1 cellular context compared by ENCODE assay signal in genomic region chr12:57628280-57629191, GRCh38.
TF ChIP-seq lines count a peak whose summit lies in the region.

No MANE protein-coding gene starts in this region.

TF ChIP-seq in H1, 55 proteins besides CTCF, POLR2A, EP300 and RAD21:
- TF ChIP-seq KDM5A (IDR thresholded peaks at IDR 0.05; ENCODE audit: low read length) (no peak), RNF2 (IDR thresholded peaks at IDR 0.05; ENCODE audit: borderline replicate concordance, low read depth, low read length, missing control alignments, poor library complexity, severe bottlenecking) (peak; percentile 68), CBX8 (IDR thresholded peaks at IDR 0.05; ENCODE audit: borderline replicate concordance, low read depth, low read length) (0 out of 2 replicates have a peak, but pooled peaks have one; percentile 46), RFX5 (IDR thresholded peaks at IDR 0.05; ENCODE audit: borderline replicate concordance, low read depth, low read length) (no peak), TAF1 (IDR thresholded peaks at IDR 0.05; ENCODE audit: low read depth, low read length) (no peak), HDAC6 (IDR thresholded peaks at IDR 0.05; ENCODE audit: low read depth, low read length) (no peak), TEAD4 (IDR thresholded peaks at IDR 0.05; ENCODE audit: low read depth, low read length) (peak; percentile 46; the same call in 1 of the 2 replicates), CHD2 (IDR thresholded peaks at IDR 0.05; ENCODE audit: low read length) (no peak), BACH1 (IDR thresholded peaks at IDR 0.05; ENCODE audit: low read length) (no peak), BCL11A (IDR thresholded peaks at IDR 0.05; ENCODE audit: low read depth in 2 of 2, low read length in 2 of 2) (no peak), PHF8 (conservative IDR thresholded peaks at IDR 0.05; ENCODE audit: low read depth, low read length) (no peak), MAX (IDR thresholded peaks at IDR 0.05) (0 out of 2 replicates have a peak, but pooled peaks have one; percentile 20), EZH2 (IDR thresholded peaks at IDR 0.05; ENCODE audit: low read depth, low read length, severe bottlenecking) (peak; percentile 75), POLR2AphosphoS5 (IDR thresholded peaks at IDR 0.05; ENCODE audit: low read depth, low read length) (no peak), SUZ12 (IDR thresholded peaks at IDR 0.05; ENCODE audit: low read length) (peak; percentile 91; the same call in 1 of the 2 replicates), TAF7 (optimal IDR thresholded peaks at IDR 0.05; ENCODE audit: borderline replicate concordance, low read depth, low read length) (no peak)
